Comparison of ENCODE assay signal across 8 cellular contexts in the genomic region with DNA sequence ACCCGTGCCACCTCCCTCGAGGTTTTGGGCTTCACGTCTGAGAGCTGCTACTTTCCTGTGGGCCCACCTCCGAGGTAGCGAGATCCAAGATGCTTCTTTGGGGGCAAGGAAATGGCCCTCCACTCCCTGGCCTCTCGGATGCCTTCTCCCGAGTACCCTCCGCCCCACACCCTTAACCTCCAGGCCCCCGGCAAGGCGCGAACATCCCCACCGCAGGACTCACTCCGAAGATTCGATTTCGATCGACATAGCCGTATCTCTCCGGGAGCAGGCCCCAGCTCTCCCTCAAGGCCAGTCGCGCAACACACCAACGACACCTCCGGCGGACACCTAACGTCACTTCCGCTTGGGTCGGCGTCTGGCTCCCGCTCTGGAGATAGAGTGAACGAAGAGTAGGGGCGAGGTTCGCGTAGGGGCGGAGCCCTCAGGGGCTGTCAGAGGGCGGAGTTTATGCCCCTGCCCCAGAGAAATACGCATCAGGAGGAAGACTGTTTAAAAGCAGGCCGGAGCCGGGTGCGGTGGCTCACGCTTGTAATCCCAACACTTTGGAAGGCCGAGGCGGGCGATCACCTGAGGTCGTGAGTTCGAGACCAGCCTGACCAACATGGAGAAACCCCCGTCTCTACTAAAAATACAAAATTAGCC. TPM values are rescaled to one million over a fixed set of nuclear protein-coding genes. Genes with fewer than 3 reads are reported as not detected.
DNase-seq lines count a peak whose midpoint lies in the region; ATAC-seq, FAIRE-seq and TF ChIP-seq lines count a peak whose summit lies in the region.

TSS of gene SMU1 (minus strand) at position 315 of the 645 bp plus-strand sequence. CDS start at position 249, 66 bp downstream.

- H3K4me1 ChIP-seq in trophoblast cell (ENCODE audit: control insufficient read depth in 1 of 2, insufficient read depth in 2 of 2, low read length in 2 of 2): peaks cover 3 to 4% of the 10 kb centered on the region in 2 experiments
- H3K4me1 ChIP-seq in transverse colon: peaks cover 0 to 26% (median 13%) of the 10 kb centered on the region in 4 donors

- H3K23ac ChIP-seq in trophoblast cell (ENCODE audit: low read length): no peak within 1 kb of the TSS

- H3K79me2 ChIP-seq in trophoblast cell (ENCODE audit: control insufficient read depth, insufficient read depth, low read length, poor library complexity): peaks cover 12% of the 10 kb centered on the region

- in situ Hi-C loops in transverse colon (cut with MboI; ENCODE audit: low pct_ligation_motif_present in 1 of 4, low pct_unique_long_range_greater_than_20kb in 1 of 4, low sequenced_read_pairs in 3 of 4): loop anchor here in 2 of 4 donors (5.0 to 10.0 kb wide), 2 partner anchors 91 to 148 kb away; partner anchors contain the start of gene B4GALT1 (in 1 of the 2)

- H3K9me3 ChIP-seq in trophoblast cell (ENCODE audit: insufficient read depth, low read depth, low read length): no peaks in the 10 kb centered on the region
- H3K9me3 ChIP-seq in transverse colon: no peaks in the 10 kb centered on the region

- no peak within 1 kb of the TSS for H2BK12ac ChIP-seq in trophoblast cell (ENCODE audit: low read length)

- H3K27me3 ChIP-seq in trophoblast cell (ENCODE audit: insufficient read depth, low read length) (no peaks in the 10 kb centered on the region), transverse colon (no peaks in the 10 kb centered on the region)

- H3K9me3 Mint-ChIP-seq in T-cell: no peaks in the 10 kb centered on the region

- peak within 1 kb of the TSS; percentile 62 for H2BK5ac ChIP-seq in trophoblast cell (ENCODE audit: low read depth, low read length, poor library complexity)

- H3K79me1 ChIP-seq in trophoblast cell (ENCODE audit: low read length): peaks cover 5% of the 10 kb centered on the region

- peaks cover 48 to 53% (median 50%) of the 10 kb centered on the region in 3 donors for H3K4me1 Mint-ChIP-seq in T-cell

- H4K8ac ChIP-seq in trophoblast cell (ENCODE audit: low read depth, low read length): peak within 1 kb of the TSS; percentile 98

- DNase-seq in GM12891 (ENCODE audit: insufficient read length, low spot score) (peak; percentile 87), NCI-H1436 treated with DMSO at 0.1 percent for 48 hours (lab: John Stamatoyannopoulos, UW) (peak; percentile 85), T-cell (peak; percentile 83 to 98 (median 96)), cardiac septum (ENCODE audit: low spot score) (peak; percentile 99), trophoblast cell (peak; percentile 99), transverse colon (peak; percentile 97)

- peak within 1 kb of the TSS; percentile 59 for H2AK5ac ChIP-seq in trophoblast cell (ENCODE audit: low read length)

- intact Hi-C loops in cardiac septum (cut with DNase I): loop anchor here (5.0 kb wide), 1 partner anchor 49 kb away; the partner anchor contains the start of gene DNAJA1
- intact Hi-C loops in transverse colon (cut with DNase I; ENCODE audit: low total_unique reads): loop anchor here (5.0 kb wide), 1 partner anchor 91 kb away; the partner anchor contains the start of gene B4GALT1

- peak; percentile 91 for TF ChIP-seq POLR2A in GM12891 (IDR thresholded peaks at IDR 0.05; ENCODE audit: low read depth, low read length)
- TF ChIP-seq POLR2A in transverse colon (IDR thresholded peaks at IDR 0.05): peak; percentile 91

- peak within 1 kb of the TSS; percentile 89 for H3K4me2 ChIP-seq in trophoblast cell (ENCODE audit: low read length)

- H3K36me3 Mint-ChIP-seq in T-cell: peaks cover 16% of the 10 kb centered on the region

- peak within 1 kb of the TSS; percentile 95 for H3K4me3 ChIP-seq in trophoblast cell (ENCODE audit: low read depth, low read length)
- H3K4me3 ChIP-seq in transverse colon: peak within 1 kb of the TSS; percentile 65 to 90 (median 80)

- TF ChIP-seq EP300 in transverse colon (IDR thresholded peaks at IDR 0.05; ENCODE audit: low read depth): no peak

- H3K14ac ChIP-seq in trophoblast cell (ENCODE audit: low read length): peak within 1 kb of the TSS; percentile 87

- CTCF ChIA-PET in T-cell (lab: Charles Lee): interaction anchor here (0.5 to 1.5 kb wide), 7 partner anchors 12 to 227 kb away, joined by 3 to 8 read pairs (median 4); partner anchors contain the start of gene NFX1 (in 1 of the 2)

- no peak for TF ChIP-seq CTCF in transverse colon (IDR thresholded peaks at IDR 0.05)

- H3K27ac Mint-ChIP-seq in T-cell: peak within 1 kb of the TSS; percentile 97 to 100

- H3K36me3 ChIP-seq in trophoblast cell (ENCODE audit: control insufficient read depth in 1 of 2, insufficient read depth in 2 of 2, low read length in 2 of 2): peaks cover 15 to 19% of the 10 kb centered on the region in 2 experiments
- H3K36me3 ChIP-seq in transverse colon: peaks cover 0 to 21% (median 9%) of the 10 kb centered on the region in 4 donors

- H3K18ac ChIP-seq in trophoblast cell (ENCODE audit: low read length): peak within 1 kb of the TSS; percentile 91

- ATAC-seq in HG02840 (IDR thresholded peaks at IDR 0.05; ENCODE audit: low FRiP score, unreplicated experiment) (peak; percentile 98), T-cell (replicated peaks in 1 of 4) (peak; percentile 94 to 99 (median 98))

- peak; percentile 97 for FAIRE-seq in GM12891 (lab: Jason Lieb, UNC)

- H2BK120ac ChIP-seq in trophoblast cell (ENCODE audit: insufficient read depth, low read length, poor library complexity): peak within 1 kb of the TSS; percentile 24

- H3K9ac ChIP-seq in trophoblast cell (ENCODE audit: low read length): peak within 1 kb of the TSS; percentile 97

- H4K91ac ChIP-seq in trophoblast cell (ENCODE audit: low read depth, low read length): peak within 1 kb of the TSS; percentile 75

- peak within 1 kb of the TSS; percentile 77 for H2AFZ ChIP-seq in trophoblast cell (ENCODE audit: insufficient read depth, low read length, poor library complexity)

- no peaks in the 10 kb centered on the region for H3K27me3 Mint-ChIP-seq in T-cell

- POLR2A ChIA-PET in T-cell (lab: Charles Lee): interaction anchor here (0.6 to 2.0 kb wide), 11 partner anchors 9 to 213 kb away, joined by 3 to 11 read pairs (median 3); partner anchors contain the start of gene DNAJA1 (in 2 of the 2)

- H3K4ac ChIP-seq in trophoblast cell (ENCODE audit: low read depth, low read length): peak within 1 kb of the TSS; percentile 96

- peak within 1 kb of the TSS; percentile 91 to 99 (median 97) for H3K4me3 Mint-ChIP-seq in T-cell

- H3K27ac ChIP-seq in adipose tissue (ENCODE audit: low read depth, low read length): peak within 1 kb of the TSS; percentile 31
- H3K27ac ChIP-seq in trophoblast cell (ENCODE audit: low read depth, low read length): peak within 1 kb of the TSS; percentile 54
- peak within 1 kb of the TSS; percentile 88 to 97 (median 94) for H3K27ac ChIP-seq in transverse colon

- peak within 1 kb of the TSS; percentile 96 for H4K12ac ChIP-seq in trophoblast cell (ENCODE audit: low read depth, low read length)

- 0 to 1% (median 0%) methylated on average over 45 of the region's 45 CpGs for WGBS in adipose tissue, 3 donors
- no CpG with 5 or more reads among the region's 45 CpGs for WGBS in trophoblast cell (ENCODE audit: extremely low coverage, insufficient coverage, insufficient read length)
- WGBS in transverse colon (ENCODE audit: low coverage in 1 of 2), 2 donors: 0% methylated on average over 45 of the region's 45 CpGs; no CpG with 5 or more reads in 1 of the 2 donors

TF ChIP-seq in GM12891, 5 proteins besides CTCF, POLR2A, EP300 and RAD21:
- TF ChIP-seq POLR2AphosphoS5 (IDR thresholded peaks at IDR 0.05; ENCODE audit: low read depth, low read length) (peak; percentile 86), SPI1 (IDR thresholded peaks at IDR 0.05; ENCODE audit: low read depth, low read length) (0 out of 2 replicates have a peak, but pooled peaks have one; percentile 9), PAX5 (IDR thresholded peaks at IDR 0.05; ENCODE audit: insufficient read depth, low read length, severe bottlenecking) (no peak), POU2F2 (IDR thresholded peaks at IDR 0.05; ENCODE audit: low read depth, low read length) (peak; percentile 51), TAF1 (IDR thresholded peaks at IDR 0.05; ENCODE audit: low read depth, low read length) (peak; percentile 57)

RNA-seq across cellular contexts. Expression of gene SMU1, which starts in this region (rescaled TPM):
- polyA plus RNA-seq in GM12891 (2012; ENCODE audit: low read depth, missing spikeins): 11.9 TPM
- total RNA-seq in T-cell (10 to 100 TPM; 22.6 to 25.5 (median 24.4) TPM), cardiac septum (16.4 TPM), transverse colon (10 to 100 TPM in 2 of 4 donors, 1 to 10 TPM in 2; 7.2 to 14.6 (median 10.4) TPM)
- polyA plus RNA-seq in adipose tissue: 10 to 100 TPM in 2 of 3 donors, 1 to 10 TPM in 1; 4.7 to 13.9 (median 10.5) TPM
- polyA plus RNA-seq in trophoblast cell (2013): 14.3 and 14.5 TPM in 2 replicates

Comparison
In these comparisons a context has a peak if more than half of its experiments do, and no peak if none do; other contexts are left out.
1. Peak in every context shown above with its lines: DNase-seq, ATAC-seq, H3K4me3 ChIP-seq and H3K27ac ChIP-seq.
2. H3K27ac ChIP-seq: peak in every context shown above with its lines; median percentile 94 in transverse colon; 54 in trophoblast cell; 31 in adipose tissue.